8 cellular contexts compared by ENCODE assay signal in genomic region chr1:156114919-156115513, GRCh38. TPM values are rescaled to one million over a fixed set of nuclear protein-coding genes. Genes with fewer than 3 reads are reported as not detected.
DNase-seq lines count a peak whose midpoint lies in the region; ATAC-seq and TF ChIP-seq lines count a peak whose summit lies in the region.

No MANE protein-coding gene starts in this region.

- in situ Hi-C loops in gastrocnemius medialis (cut with MboI; ENCODE audit: low sequenced_read_pairs in 4 of 4): loop anchor here in 1 of 4 donors (25.0 kb wide), 1 partner anchor 372 kb away; no protein-coding TSS in a partner anchor

- intact Hi-C loops in activated CD4-positive, alpha-beta T cell treated with anti-CD3 and anti-CD28 coated beads for 36 hours (cut with DNase I, micrococcal nuclease): loop anchor here (1.0 to 2.0 kb wide), 7 partner anchors 8 to 390 kb away; partner anchors contain the start of gene UBQLN4 (in 1 of the 2)
- intact Hi-C loops in right cardiac atrium (cut with DNase I) (no loop called here), gastrocnemius medialis (cut with DNase I; ENCODE audit: low total_unique reads) (loop anchor here (1.0 kb wide), 1 partner anchor 9 kb away; no protein-coding TSS in a partner anchor)

- WGBS in right cardiac atrium: under 1% methylated on average over 49 of the region's 49 CpGs

- no peak for ATAC-seq in activated CD4-positive, alpha-beta T cell treated with anti-CD3 and anti-CD28 coated beads for 36 hours
- peak; percentile 43 to 47 for ATAC-seq in right cardiac atrium
- peak; percentile 15 to 41 for ATAC-seq in gastrocnemius medialis
- no peak for ATAC-seq in GM19023 (IDR thresholded peaks at IDR 0.05; ENCODE audit: unreplicated experiment)

- CTCF ChIA-PET in activated CD4-positive, alpha-beta T cell treated with anti-CD3 and anti-CD28 coated beads for 36 hours (lab: Charles Lee): interaction anchor here (0.5 to 29.1 kb wide), 5 partner anchors 13 to 109 kb away, joined by 3 to 929 read pairs (median 4); partner anchors contain the start of gene MEX3A

- H3K36me3 Mint-ChIP-seq in activated CD4-positive, alpha-beta T cell treated with anti-CD3 and anti-CD28 coated beads for 36 hours (ENCODE audit: low read depth): peaks cover 16% of the 10 kb centered on the region
- H3K36me3 Mint-ChIP-seq in IgD-negative memory B cell: no peaks in the 10 kb centered on the region
- H3K36me3 Mint-ChIP-seq in activated naive CD8-positive, alpha-beta T cell treated with anti-CD3 and anti-CD28 coated beads for 36 hours: peaks cover 6% of the 10 kb centered on the region

- POLR2A ChIA-PET in activated CD4-positive, alpha-beta T cell treated with anti-CD3 and anti-CD28 coated beads for 36 hours (lab: Charles Lee): interaction anchor here (1.0 to 5.1 kb wide), 6 partner anchors 8 to 18 kb away, joined by 3 to 25 read pairs (median 8); no protein-coding TSS in a partner anchor

- no peaks in the 10 kb centered on the region for H3K9me3 ChIP-seq in right cardiac atrium (ENCODE audit: control insufficient read depth, low read length)
- H3K9me3 ChIP-seq in gastrocnemius medialis: no peaks in the 10 kb centered on the region

- peaks cover 9% of the 10 kb centered on the region for H3K4me1 ChIP-seq in right cardiac atrium (ENCODE audit: control insufficient read depth, insufficient read depth, low read length)
- H3K4me1 ChIP-seq in gastrocnemius medialis: peaks cover 62% of the 10 kb centered on the region in 2 donors

- no peaks in the 10 kb centered on the region for H3K36me3 ChIP-seq in gastrocnemius medialis

- no peaks in the 10 kb centered on the region for H3K27me3 ChIP-seq in right cardiac atrium (ENCODE audit: control insufficient read depth, insufficient read depth)
- H3K27me3 ChIP-seq in gastrocnemius medialis: no peaks in the 10 kb centered on the region

- H3K4me1 Mint-ChIP-seq in activated CD4-positive, alpha-beta T cell treated with anti-CD3 and anti-CD28 coated beads for 36 hours: peaks cover 28% of the 10 kb centered on the region
- H3K4me1 Mint-ChIP-seq in IgD-negative memory B cell: peaks cover 10 to 18% (median 14%) of the 10 kb centered on the region in 3 donors
- peaks cover 36% of the 10 kb centered on the region for H3K4me1 Mint-ChIP-seq in activated naive CD8-positive, alpha-beta T cell treated with anti-CD3 and anti-CD28 coated beads for 36 hours

- peak overlapping the region; percentile 83 for H3K27ac Mint-ChIP-seq in activated CD4-positive, alpha-beta T cell treated with anti-CD3 and anti-CD28 coated beads for 36 hours
- H3K27ac Mint-ChIP-seq in IgD-negative memory B cell: peak overlapping the region; percentile 86 to 97 (median 93)
- peak overlapping the region; percentile 42 for H3K27ac Mint-ChIP-seq in activated naive CD8-positive, alpha-beta T cell treated with anti-CD3 and anti-CD28 coated beads for 36 hours

- H3K27me3 Mint-ChIP-seq in activated CD4-positive, alpha-beta T cell treated with anti-CD3 and anti-CD28 coated beads for 36 hours: peaks cover 19% of the 10 kb centered on the region
- peaks cover 26% of the 10 kb centered on the region for H3K27me3 Mint-ChIP-seq in IgD-negative memory B cell
- H3K27me3 Mint-ChIP-seq in activated naive CD8-positive, alpha-beta T cell treated with anti-CD3 and anti-CD28 coated beads for 36 hours: peaks cover 33% of the 10 kb centered on the region

- H3K27ac ChIP-seq in right cardiac atrium (ENCODE audit: low read length) (peak overlapping the region; percentile 99), gastrocnemius medialis (peak overlapping the region; percentile 98 to 99 (median 98))

- no peak for TF ChIP-seq CTCF in gastrocnemius medialis (IDR thresholded peaks at IDR 0.05 in 4 of 5, conservative IDR thresholded peaks at IDR 0.05 in 1 of 5)

- H3K4me3 ChIP-seq in right cardiac atrium (ENCODE audit: low read length) (peak overlapping the region; percentile 97), gastrocnemius medialis (peak overlapping the region; percentile 94 to 100 (median 96))

- peak overlapping the region; percentile 93 for H3K4me3 Mint-ChIP-seq in activated CD4-positive, alpha-beta T cell treated with anti-CD3 and anti-CD28 coated beads for 36 hours
- H3K4me3 Mint-ChIP-seq in IgD-negative memory B cell: peak overlapping the region; percentile 90 to 96 (median 94)
- peak overlapping the region; percentile 86 for H3K4me3 Mint-ChIP-seq in activated naive CD8-positive, alpha-beta T cell treated with anti-CD3 and anti-CD28 coated beads for 36 hours

- H3K9me3 Mint-ChIP-seq in activated CD4-positive, alpha-beta T cell treated with anti-CD3 and anti-CD28 coated beads for 36 hours (ENCODE audit: low read depth): no peaks in the 10 kb centered on the region
- no peaks in the 10 kb centered on the region for H3K9me3 Mint-ChIP-seq in IgD-negative memory B cell
- H3K9me3 Mint-ChIP-seq in activated naive CD8-positive, alpha-beta T cell treated with anti-CD3 and anti-CD28 coated beads for 36 hours: no peaks in the 10 kb centered on the region

- peak; percentile 50 for DNase-seq in activated CD4-positive, alpha-beta T cell treated with anti-CD3 and anti-CD28 coated beads for 36 hours
- DNase-seq in activated CD4-positive, alpha-beta T cell treated with anti-CD3 and anti-CD28 coated beads, Interleukin-2, amount 50 U/mL, for 1 hour: no peak
- peak; percentile 28 for DNase-seq in activated naive CD8-positive, alpha-beta T cell treated with anti-CD3 and anti-CD28 coated beads for 36 hours
- DNase-seq in right cardiac atrium: peak; percentile 50 to 83 (median 79)
- DNase-seq in gastrocnemius medialis: peak in 1 of 2 donors; percentile 49
- DNase-seq in stimulated activated CD4-positive, alpha-beta T cell treated with anti-CD3 and anti-CD28 coated beads, Interleukin-12 subunit alpha, Interleukin-12 subunit beta, amount 100 ng/mL, for 4 hours: no peak

- TF ChIP-seq POLR2A in gastrocnemius medialis (IDR thresholded peaks at IDR 0.05): peak in 1 of 2 donors; percentile 6

RNA-seq across cellular contexts. Expression of gene LMNA, which starts 0.5 kb away (rescaled TPM):
- 100 to 1,000 TPM; 184 to 218 TPM for total RNA-seq in activated CD4-positive, alpha-beta T cell treated with anti-CD3 and anti-CD28 coated beads for 36 hours
- polyA plus RNA-seq in IgD-negative memory B cell (5.7 TPM), right cardiac atrium (247 TPM)
- 10 to 100 TPM; 32.3 to 37.8 TPM for total RNA-seq in activated naive CD8-positive, alpha-beta T cell treated with anti-CD3 and anti-CD28 coated beads for 36 hours
- total RNA-seq in right cardiac atrium (100 to 1,000 TPM; 238 to 451 (median 281) TPM), gastrocnemius medialis (100 to 1,000 TPM; 143 to 244 (median 220) TPM)

RNA-seq across cellular contexts. Expression of gene MEX3A, which starts 32.8 kb away (rescaled TPM):
- under 1 TPM; 0.48 to 0.79 TPM for total RNA-seq in activated CD4-positive, alpha-beta T cell treated with anti-CD3 and anti-CD28 coated beads for 36 hours
- 0.05 TPM for polyA plus RNA-seq in IgD-negative memory B cell
- total RNA-seq in activated naive CD8-positive, alpha-beta T cell treated with anti-CD3 and anti-CD28 coated beads for 36 hours: under 1 TPM; 0.34 to 0.35 TPM
- total RNA-seq in right cardiac atrium: under 1 TPM; 0.17 to 0.33 (median 0.19) TPM
- 0.25 TPM for polyA plus RNA-seq in right cardiac atrium
- not detected for total RNA-seq in gastrocnemius medialis

RNA-seq across cellular contexts. Expression of gene SEMA4A, which starts 38.4 kb away (rescaled TPM):
- 10 to 100 TPM; 53.3 to 64.5 TPM for total RNA-seq in activated CD4-positive, alpha-beta T cell treated with anti-CD3 and anti-CD28 coated beads for 36 hours
- polyA plus RNA-seq in IgD-negative memory B cell (11.0 TPM), right cardiac atrium (3.7 TPM)
- total RNA-seq in activated naive CD8-positive, alpha-beta T cell treated with anti-CD3 and anti-CD28 coated beads for 36 hours: 10 to 100 TPM; 13.2 to 16.1 TPM
- total RNA-seq in right cardiac atrium (1 to 10 TPM; 2.3 to 3.4 (median 2.7) TPM), gastrocnemius medialis (1 to 10 TPM in 2 of 4 donors, under 1 TPM in 2; 0.29 to 2.4 (median 1.2) TPM)

RNA-seq across cellular contexts. Expression of gene RAB25, which starts 54.1 kb away (rescaled TPM):
- under 1 TPM; 0.46 to 0.77 TPM for total RNA-seq in activated CD4-positive, alpha-beta T cell treated with anti-CD3 and anti-CD28 coated beads for 36 hours
- polyA plus RNA-seq in IgD-negative memory B cell (2.9 TPM), right cardiac atrium (0.07 TPM)
- under 1 TPM; 0.64 to 0.99 TPM for total RNA-seq in activated naive CD8-positive, alpha-beta T cell treated with anti-CD3 and anti-CD28 coated beads for 36 hours
- total RNA-seq in right cardiac atrium (not detected), gastrocnemius medialis (1 to 10 TPM in 1 of 4 donors, not detected in 3; 1.2 TPM)

Comparison
In these comparisons a context has a peak if more than half of its experiments do, and no peak if none do; other contexts are left out.
1. DNase-seq: peak in activated CD4-positive, alpha-beta T cell treated with anti-CD3 and anti-CD28 coated beads for 36 hours (single experiment), activated naive CD8-positive, alpha-beta T cell treated with anti-CD3 and anti-CD28 coated beads for 36 hours (single experiment) and right cardiac atrium (3 of 3); none in activated CD4-positive, alpha-beta T cell treated with anti-CD3 and anti-CD28 coated beads, Interleukin-2, amount 50 U/mL, for 1 hour (single experiment) and stimulated activated CD4-positive, alpha-beta T cell treated with anti-CD3 and anti-CD28 coated beads, Interleukin-12 subunit alpha, Interleukin-12 subunit beta, amount 100 ng/mL, for 4 hours (single experiment).
2. ATAC-seq: peak in right cardiac atrium (2 of 2) and gastrocnemius medialis (2 of 2); none in activated CD4-positive, alpha-beta T cell treated with anti-CD3 and anti-CD28 coated beads for 36 hours (single experiment) and GM19023 (single experiment).
3. H3K27ac Mint-ChIP-seq: peak in every context shown above with its lines; median percentile 93 in IgD-negative memory B cell; 83 in activated CD4-positive, alpha-beta T cell treated with anti-CD3 and anti-CD28 coated beads for 36 hours; 42 in activated naive CD8-positive, alpha-beta T cell treated with anti-CD3 and anti-CD28 coated beads for 36 hours.
4. intact Hi-C loops: an anchor here in activated CD4-positive, alpha-beta T cell treated with anti-CD3 and anti-CD28 coated beads for 36 hours (1.0 to 2.0 kb wide) and gastrocnemius medialis (1.0 kb wide); none called in right cardiac atrium.
5. Peak in every context shown above with its lines, with median percentiles within 50 percentile points of each other: H3K4me3 Mint-ChIP-seq.